ENCODE assay signal across 1 cellular context in genomic region chr2:121532894-121533293, GRCh38.
A peak's percentile ranks its signal among the peaks of the same experiment; 100 is the strongest.
TF ChIP-seq lines count a peak whose summit lies in the region.

No MANE protein-coding gene starts in this region.

TF ChIP-seq in GM12878, 131 proteins besides CTCF, POLR2A, EP300 and RAD21:
- 0 out of 2 replicates have a peak, but pooled peaks have one; percentile 29 for TF ChIP-seq MLLT1 (IDR thresholded peaks at IDR 0.05)
- TF ChIP-seq RELB (IDR thresholded peaks at IDR 0.05; ENCODE audit: low read depth), result 0 out of 2 replicates have a peak, but pooled peaks have one; percentile 12
- TF ChIP-seq FOXK2 (IDR thresholded peaks at IDR 0.05), result no peak
- TF ChIP-seq IKZF1 (conservative IDR thresholded peaks at IDR 0.05), result 0 out of 2 replicates have a peak, but pooled peaks have one; percentile 29
